In the genomic region with DNA sequence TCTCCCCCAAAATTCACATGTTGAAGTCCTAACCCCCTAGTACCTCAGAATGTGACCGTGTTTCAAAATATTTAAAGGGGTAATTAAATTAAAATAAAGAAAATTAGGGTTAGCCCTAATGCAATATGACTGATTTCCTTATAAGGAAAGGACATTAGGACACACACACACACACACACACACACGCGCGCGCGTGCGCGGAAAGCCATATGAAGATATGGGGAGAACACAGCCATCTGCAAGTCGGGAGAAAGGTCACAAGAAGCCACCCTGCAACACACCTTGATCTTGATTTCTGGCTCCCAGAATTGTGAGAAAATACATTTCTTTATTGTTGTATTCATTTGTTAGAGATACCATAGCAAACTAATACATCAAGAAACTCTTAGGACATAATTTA, we compare ENCODE assay signal across 7 cellular contexts. TPM values are rescaled to one million over a fixed set of nuclear protein-coding genes. Genes with fewer than 3 reads are reported as not detected.
"Had no signal": no experiment of that assay in that cellular context is flagged by ENCODE, and none has a peak within 500 bp of the region (broad histone marks: within the 10 kb centered on the region; RNA-seq: fewer than 3 reads in every experiment).

No MANE protein-coding gene starts in this region.

- H3K9me3 Mint-ChIP-seq: GM23338, H9, HFFc6 had no signal

- H3K4me3 Mint-ChIP-seq: GM23338, H9, HFFc6, IgD-negative memory B cell had no signal

- H3K4me3 ChIP-seq: GM23338 had no signal

- H3K36me3 Mint-ChIP-seq: IgD-negative memory B cell had no signal

- ATAC-seq: GM23338, HepG2 had no signal

- H3K27ac Mint-ChIP-seq: GM23338, IgD-negative memory B cell had no signal

- DNase-seq: H9, HCEC 1CT, HFFc6, KBM-7 had no signal

- H3K4me1 Mint-ChIP-seq: IgD-negative memory B cell had no signal

RNA-seq across cellular contexts. Expression of gene STXBP5L, which starts 54.6 kb away (rescaled TPM):
- total RNA-seq: HepG2 had no signal
- polyA plus RNA-seq: HepG2, IgD-negative memory B cell had no signal
